17 cellular contexts compared by ENCODE assay signal in genomic region chr1:110620250-110620615, GRCh38. TPM values are rescaled to one million over a fixed set of nuclear protein-coding genes. Genes with fewer than 3 reads are reported as not detected.
DNase-seq lines count a peak whose midpoint lies in the region; ATAC-seq, FAIRE-seq and TF ChIP-seq lines count a peak whose summit lies in the region.
"Had no signal": no experiment of that assay in that cellular context is flagged by ENCODE, and none has a peak within 500 bp of the region (broad histone marks: within the 10 kb centered on the region; RNA-seq: fewer than 3 reads in every experiment).

No MANE protein-coding gene starts in this region.

- WGBS in pancreas, 2 donors = 58 to 75% methylated on average over 8 of the region's 8 CpGs

- H3K27me3 Mint-ChIP-seq in activated CD4-positive, alpha-beta T cell treated with anti-CD3 and anti-CD28 coated beads, Interleukin-2, amount 10 ng/mL, durations not matched to agents 24 days and 14 days = peaks cover 4% of the 10 kb centered on the region
- peaks cover 3% of the 10 kb centered on the region for H3K27me3 Mint-ChIP-seq in activated naive CD8-positive, alpha-beta T cell treated with anti-CD3 and anti-CD28 coated beads, Interleukin-2, amount 10 ng/mL, durations not matched to agents 7 days and 5 days

- intact Hi-C loops in activated CD4-positive, alpha-beta T cell treated with anti-CD3 and anti-CD28 coated beads, Interleukin-2, amount 10 ng/mL, durations not matched to agents 24 days and 14 days (cut with micrococcal nuclease) = no loop called here
- intact Hi-C loops in posterior vena cava (cut with DNase I) = no loop called here
- intact Hi-C loops in pancreas (cut with DNase I) = no loop called here

- ATAC-seq in activated naive CD8-positive, alpha-beta T cell treated with anti-CD3 and anti-CD28 coated beads, Interleukin-2, amount 10 ng/mL, durations not matched to agents 7 days and 5 days (ENCODE audit: low read depth) = peak; percentile 28
- ATAC-seq in pancreas = no peak

- POLR2A ChIA-PET in activated naive CD8-positive, alpha-beta T cell treated with anti-CD3 and anti-CD28 coated beads, Interleukin-2, amount 10 ng/mL, durations not matched to agents 7 days and 5 days (lab: Charles Lee) = interaction anchor here (0.7 to 2.8 kb wide), 18 partner anchors 10 to 255 kb away, joined by 3 to 46 read pairs (median 6); partner anchors contain the start of genes CD53 and KCNA3

- H3K4me3 ChIP-seq in Loucy (ENCODE audit: low read length, poor library complexity, severe bottlenecking) (peak overlapping the region; percentile 63), pancreas (no peak overlapping the region), MG63 (no peak overlapping the region)
- H3K4me3 ChIP-seq: prostate gland had no signal

- no peaks in the 10 kb centered on the region for H4K20me1 ChIP-seq in Loucy (ENCODE audit: insufficient read depth, low read length, poor library complexity, severe bottlenecking)

- H3K9ac ChIP-seq in Loucy (ENCODE audit: low read depth, low read length, poor library complexity, severe bottlenecking) = no peak overlapping the region

- H3K4me2 ChIP-seq in Loucy (ENCODE audit: low read depth, low read length, poor library complexity, severe bottlenecking) = peak overlapping the region; percentile 68

- H3K27ac Mint-ChIP-seq in activated CD4-positive, alpha-beta T cell treated with anti-CD3 and anti-CD28 coated beads, Interleukin-2, amount 10 ng/mL, durations not matched to agents 24 days and 14 days = peak overlapping the region; percentile 41
- peak overlapping the region; percentile 90 for H3K27ac Mint-ChIP-seq in activated naive CD8-positive, alpha-beta T cell treated with anti-CD3 and anti-CD28 coated beads, Interleukin-2, amount 10 ng/mL, durations not matched to agents 7 days and 5 days

- H3K9me2 ChIP-seq in Loucy (replicated peaks; ENCODE audit: low read depth, low read length) = no peaks in the 10 kb centered on the region

- no peak for TF ChIP-seq CTCF in Loucy (conservative IDR thresholded peaks at IDR 0.05; ENCODE audit: low read length)
- TF ChIP-seq CTCF in pancreas (IDR thresholded peaks at IDR 0.05) = no peak

- peak overlapping the region; percentile 59 for H2AFZ ChIP-seq in Loucy (ENCODE audit: low read length)

- no peaks in the 10 kb centered on the region for H3K36me3 ChIP-seq in Loucy (ENCODE audit: insufficient read depth, low read length)
- no peaks in the 10 kb centered on the region for H3K36me3 ChIP-seq in pancreas
- no peaks in the 10 kb centered on the region for H3K36me3 ChIP-seq in MG63
- H3K36me3 ChIP-seq: heart right ventricle, prostate gland had no signal

- H3K4me1 Mint-ChIP-seq in activated CD4-positive, alpha-beta T cell treated with anti-CD3 and anti-CD28 coated beads, Interleukin-2, amount 10 ng/mL, durations not matched to agents 24 days and 14 days = peaks cover 46% of the 10 kb centered on the region
- peaks cover 27% of the 10 kb centered on the region for H3K4me1 Mint-ChIP-seq in activated naive CD8-positive, alpha-beta T cell treated with anti-CD3 and anti-CD28 coated beads, Interleukin-2, amount 10 ng/mL, durations not matched to agents 7 days and 5 days

- H3K79me2 ChIP-seq in Loucy (ENCODE audit: insufficient read depth, low read length) = no peaks in the 10 kb centered on the region

- H3K4me1 ChIP-seq in Loucy (ENCODE audit: insufficient read depth, low read length, poor library complexity, severe bottlenecking) (peaks cover 23% of the 10 kb centered on the region), pancreas (no peaks in the 10 kb centered on the region)
- H3K4me1 ChIP-seq: prostate gland had no signal

- H3F3A ChIP-seq in Loucy (ENCODE audit: low read depth) = no peaks in the 10 kb centered on the region

- H3K9me3 Mint-ChIP-seq in activated CD4-positive, alpha-beta T cell treated with anti-CD3 and anti-CD28 coated beads, Interleukin-2, amount 10 ng/mL, durations not matched to agents 24 days and 14 days = peaks cover 5% of the 10 kb centered on the region
- H3K9me3 Mint-ChIP-seq in activated naive CD8-positive, alpha-beta T cell treated with anti-CD3 and anti-CD28 coated beads, Interleukin-2, amount 10 ng/mL, durations not matched to agents 7 days and 5 days = peaks cover 3% of the 10 kb centered on the region

- peak; percentile 78 for DNase-seq in activated CD4-positive, alpha-beta T cell treated with anti-CD3 and anti-CD28 coated beads, Interleukin-2, amount 10 ng/mL, durations not matched to agents 24 days and 14 days
- DNase-seq in activated CD4-positive, alpha-beta T cell treated with anti-CD3 and anti-CD28 coated beads for 48 hours = no peak
- peak; percentile 63 for DNase-seq in activated naive CD8-positive, alpha-beta T cell treated with anti-CD3 and anti-CD28 coated beads, Interleukin-2, amount 10 ng/mL, durations not matched to agents 7 days and 5 days
- DNase-seq in posterior vena cava (ENCODE audit: low spot score) (peak; percentile 71), HuH-7 (ENCODE audit: low spot score) (no peak), pancreas (no peak), MG63 (no peak)
- DNase-seq: GDM1; GOT3; heart right ventricle; SHP77 treated with DMSO at 0.1 percent for 48 hours; stimulated activated CD4-positive, alpha-beta T cell treated with anti-CD3 and anti-CD28 coated beads, Interleukin-4, amount 100 ng/mL, for 24 hours had no signal

- H3K36me3 Mint-ChIP-seq in activated CD4-positive, alpha-beta T cell treated with anti-CD3 and anti-CD28 coated beads, Interleukin-2, amount 10 ng/mL, durations not matched to agents 24 days and 14 days (ENCODE audit: low read depth) = peaks cover 23% of the 10 kb centered on the region
- H3K36me3 Mint-ChIP-seq in activated naive CD8-positive, alpha-beta T cell treated with anti-CD3 and anti-CD28 coated beads, Interleukin-2, amount 10 ng/mL, durations not matched to agents 7 days and 5 days = peaks cover 11% of the 10 kb centered on the region

- no peaks in the 10 kb centered on the region for H3K27me3 ChIP-seq in Loucy (ENCODE audit: insufficient read depth, low read length, poor library complexity, severe bottlenecking)
- peaks cover 0 to 3% (median 0%) of the 10 kb centered on the region in 4 donors for H3K27me3 ChIP-seq in pancreas
- H3K27me3 ChIP-seq in MG63 = peaks cover 58% of the 10 kb centered on the region

- no peak overlapping the region for H3K27ac ChIP-seq in pancreas
- H3K27ac ChIP-seq: prostate gland had no signal

- peak overlapping the region; percentile 86 for H3K4me3 Mint-ChIP-seq in activated CD4-positive, alpha-beta T cell treated with anti-CD3 and anti-CD28 coated beads, Interleukin-2, amount 10 ng/mL, durations not matched to agents 24 days and 14 days
- H3K4me3 Mint-ChIP-seq in activated naive CD8-positive, alpha-beta T cell treated with anti-CD3 and anti-CD28 coated beads, Interleukin-2, amount 10 ng/mL, durations not matched to agents 7 days and 5 days = peak overlapping the region; percentile 86

- H3K9me3 ChIP-seq in Loucy (ENCODE audit: insufficient read depth, low read depth, low read length) (no peaks in the 10 kb centered on the region), pancreas (no peaks in the 10 kb centered on the region), MG63 (no peaks in the 10 kb centered on the region)
- H3K9me3 ChIP-seq: prostate gland had no signal

- no peak for FAIRE-seq in pancreas (lab: Jason Lieb, UNC)
- FAIRE-seq: astrocyte, HepG2 had no signal

RNA-seq across cellular contexts. Expression of gene KCNA2, which starts 14.1 kb away (rescaled TPM):
- total RNA-seq in activated CD4-positive, alpha-beta T cell treated with anti-CD3 and anti-CD28 coated beads, Interleukin-2, amount 10 ng/mL, durations not matched to agents 24 days and 14 days = 0.36 and 0.58 TPM in 2 replicates
- 1 to 10 TPM; 1.1 to 1.6 TPM for total RNA-seq in activated naive CD8-positive, alpha-beta T cell treated with anti-CD3 and anti-CD28 coated beads, Interleukin-2, amount 10 ng/mL, durations not matched to agents 7 days and 5 days
- total RNA-seq in posterior vena cava (1 to 10 TPM in 1 of 2 donors, under 1 TPM in 1; 1.00 to 2.7 TPM), pancreas (1 to 10 TPM in 2 of 6 donors, under 1 TPM in 4; 0.40 to 1.6 (median 0.81) TPM)
- under 1 TPM; 0.21 to 0.23 TPM for polyA plus RNA-seq in pancreas
- total RNA-seq in MG63 (2014; rRNA removed; shearing (Covaris generic); ENCODE audit: low replicate concordance) = 0.17 TPM in 1 of 2 replicates, not detected in the other
- total RNA-seq: HepG2 had no signal
- polyA plus RNA-seq: AG04450, HepG2 had no signal

RNA-seq across cellular contexts. Expression of gene KCNA3, which starts 54.5 kb away (rescaled TPM):
- 26.9 and 29.5 TPM in 2 replicates for total RNA-seq in activated CD4-positive, alpha-beta T cell treated with anti-CD3 and anti-CD28 coated beads, Interleukin-2, amount 10 ng/mL, durations not matched to agents 24 days and 14 days
- 10 to 100 TPM; 68.4 to 74.0 TPM for total RNA-seq in activated naive CD8-positive, alpha-beta T cell treated with anti-CD3 and anti-CD28 coated beads, Interleukin-2, amount 10 ng/mL, durations not matched to agents 7 days and 5 days
- total RNA-seq in posterior vena cava (under 1 TPM; 0.60 to 0.71 TPM), pancreas (1 to 10 TPM in 1 of 6 donors, under 1 TPM in 5; 0.37 to 1.2 (median 0.58) TPM)
- polyA plus RNA-seq in pancreas = under 1 TPM; 0.08 to 0.70 TPM
- not detected in 2 replicates for total RNA-seq in MG63 (2014; rRNA removed; shearing (Covaris generic); ENCODE audit: low replicate concordance)
- total RNA-seq: HepG2 had no signal
- polyA plus RNA-seq: HepG2 had no signal

Comparison
In these comparisons a context has a peak if more than half of its experiments do, and no peak if none do; other contexts are left out.
1. DNase-seq: peak in activated CD4-positive, alpha-beta T cell treated with anti-CD3 and anti-CD28 coated beads, Interleukin-2, amount 10 ng/mL, durations not matched to agents 24 days and 14 days (single experiment), activated naive CD8-positive, alpha-beta T cell treated with anti-CD3 and anti-CD28 coated beads, Interleukin-2, amount 10 ng/mL, durations not matched to agents 7 days and 5 days (single experiment) and posterior vena cava (single experiment); none in activated CD4-positive, alpha-beta T cell treated with anti-CD3 and anti-CD28 coated beads for 48 hours (single experiment), HuH-7 (single experiment), pancreas (0 of 6) and MG63 (single experiment).
2. RNA of gene KCNA3, which starts 54.5 kb away (total RNA-seq): 68.4 to 74.0 TPM in activated naive CD8-positive, alpha-beta T cell treated with anti-CD3 and anti-CD28 coated beads, Interleukin-2, amount 10 ng/mL, durations not matched to agents 7 days and 5 days and 26.9 to 29.5 TPM in activated CD4-positive, alpha-beta T cell treated with anti-CD3 and anti-CD28 coated beads, Interleukin-2, amount 10 ng/mL, durations not matched to agents 24 days and 14 days; 0.37 to 1.2 TPM in pancreas, 0.60 to 0.71 TPM in posterior vena cava and not detected in MG63; every median in the first group is over 10 times any median in the second.